ENCODE assay signal across 17 cellular contexts in the genomic region with DNA sequence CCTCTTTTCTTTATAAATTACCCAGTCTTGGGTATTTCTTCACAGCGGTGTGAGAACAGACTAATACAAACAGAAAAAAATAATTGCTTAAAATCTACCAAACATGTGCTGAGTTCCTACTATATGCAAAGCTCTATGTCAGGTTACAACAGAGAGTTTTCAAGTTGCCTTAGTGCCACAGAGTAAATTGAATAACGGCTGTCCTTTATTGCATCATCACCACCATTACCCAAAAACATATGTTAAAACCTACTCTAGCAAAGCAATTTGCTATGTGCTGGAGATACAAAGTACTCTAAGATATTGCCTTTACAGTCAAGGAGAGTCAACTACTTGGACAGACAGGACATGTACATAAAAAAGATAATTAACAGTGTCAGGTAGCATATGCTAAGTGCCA.
DNase-seq lines count a peak whose midpoint lies in the region; ATAC-seq, FAIRE-seq and TF ChIP-seq lines count a peak whose summit lies in the region.
"Had no signal": no experiment of that assay in that cellular context is flagged by ENCODE, and none has a peak within 500 bp of the region (broad histone marks: within the 10 kb centered on the region; RNA-seq: fewer than 3 reads in every experiment).

No MANE protein-coding gene starts in this region.

- no peak overlapping the region for H3K4me2 ChIP-seq in HepG2 (ENCODE audit: low read depth, low read length)

- H3K9me3 ChIP-seq in HepG2 (ENCODE audit: low read length) (peaks cover 42% of the 10 kb centered on the region), right lobe of liver (no peaks in the 10 kb centered on the region), WERI-Rb-1 (ENCODE audit: severe bottlenecking) (peaks cover 35% of the 10 kb centered on the region), vagina (no peaks in the 10 kb centered on the region), esophagus muscularis mucosa (peaks cover 0 to 9% (median 7%) of the 10 kb centered on the region in 4 donors), right atrium auricular region (peaks cover 0 to 15% of the 10 kb centered on the region in 2 donors)

- H3K27ac ChIP-seq in HepG2 (ENCODE audit: extremely low read length, insufficient read depth, low read length), result no peak overlapping the region
- H3K27ac ChIP-seq in right lobe of liver, result no peak overlapping the region
- H3K27ac ChIP-seq in WERI-Rb-1, result peak overlapping the region; percentile 45
- H3K27ac ChIP-seq in vagina, result peak overlapping the region; percentile 34
- no peak overlapping the region for H3K27ac ChIP-seq in esophagus muscularis mucosa (replicated peaks in 1 of 4)
- no peak overlapping the region for H3K27ac ChIP-seq in right atrium auricular region
- H3K27ac ChIP-seq: C4-2B had no signal

- TF ChIP-seq RAD21 in HepG2 (CRISPR knock-in tag; IDR thresholded peaks at IDR 0.05), result no peak

- in situ Hi-C loops in HepG2 (cut with HindIII; ENCODE audit: extremely low pct_ligation_motif_present, low pct_unique_long_range_greater_than_20kb), result no loop called here

- no peak for TF ChIP-seq EP300 in HepG2 (IDR thresholded peaks at IDR 0.05; ENCODE audit: low read depth in 2 of 2, low read length in 2 of 2)
- no peak for TF ChIP-seq EP300 in HepG2 (CRISPR knock-in tag; IDR thresholded peaks at IDR 0.05; ENCODE audit: borderline replicate concordance)
- no peak for TF ChIP-seq EP300 in esophagus muscularis mucosa (IDR thresholded peaks at IDR 0.05)

- POLR2A ChIA-PET in HepG2 (lab: Yijun Ruan, JAX), result no interaction called here

- no TSS peak for BruUV-seq in HepG2 (replicated peaks; lab: Mats Ljungman, UMichigan)

- no peaks in the 10 kb centered on the region for H3K4me1 ChIP-seq in HepG2 (ENCODE audit: insufficient read depth, low read length)
- H3K4me1 ChIP-seq in right lobe of liver, result no peaks in the 10 kb centered on the region
- no peaks in the 10 kb centered on the region for H3K4me1 ChIP-seq in vagina
- no peaks in the 10 kb centered on the region for H3K4me1 ChIP-seq in esophagus muscularis mucosa
- H3K4me1 ChIP-seq in right atrium auricular region, result no peaks in the 10 kb centered on the region

- no peaks in the 10 kb centered on the region for H3K27me3 ChIP-seq in HepG2 (ENCODE audit: control insufficient read depth in 1 of 2, insufficient read depth in 2 of 2, low read length in 2 of 2)
- no peaks in the 10 kb centered on the region for H3K27me3 ChIP-seq in right lobe of liver
- H3K27me3 ChIP-seq in WERI-Rb-1 (ENCODE audit: insufficient read depth, low read depth, severe bottlenecking), result no peaks in the 10 kb centered on the region
- no peaks in the 10 kb centered on the region for H3K27me3 ChIP-seq in vagina
- H3K27me3 ChIP-seq in esophagus muscularis mucosa, result no peaks in the 10 kb centered on the region
- no peaks in the 10 kb centered on the region for H3K27me3 ChIP-seq in right atrium auricular region

- no peaks in the 10 kb centered on the region for H4K20me1 ChIP-seq in HepG2 (ENCODE audit: insufficient read depth, low read length)

- TF ChIP-seq POLR2A in HepG2 (IDR thresholded peaks at IDR 0.05; ENCODE audit: insufficient read depth in 1 of 2, low read depth in 2 of 2, low read length in 2 of 2), result no peak
- TF ChIP-seq POLR2A in right lobe of liver (IDR thresholded peaks at IDR 0.05), result no peak
- no peak for TF ChIP-seq POLR2A in vagina (IDR thresholded peaks at IDR 0.05)
- TF ChIP-seq POLR2A in esophagus muscularis mucosa (IDR thresholded peaks at IDR 0.05; ENCODE audit: low read depth), result no peak

- 3% methylated on average over 2 of the region's 2 CpGs for WGBS in HepG2 (ENCODE audit: low lambda C conversion rate)
- WGBS in right lobe of liver (ENCODE audit: insufficient coverage, low coverage, low lambda C conversion rate, missing lambda C conversion rate), result 76% methylated on average over 2 of the region's 2 CpGs
- 95% methylated on average over 2 of the region's 2 CpGs for WGBS in esophagus muscularis mucosa

- intact Hi-C loops in HepG2 (cut with micrococcal nuclease; ENCODE audit: unreplicated experiment) (no loop called here), right lobe of liver (cut with DNase I) (no loop called here), vagina (cut with DNase I) (no loop called here), esophagus muscularis mucosa (cut with DNase I) (no loop called here)

- no peak for FAIRE-seq in HepG2 (lab: Jason Lieb, UNC)
- FAIRE-seq: GM12878 had no signal

- H3K36me3 ChIP-seq in HepG2 (replicated peaks in 1 of 2; ENCODE audit: control insufficient read depth in 1 of 2, insufficient read depth in 2 of 2, low read length in 2 of 2) (no peaks in the 10 kb centered on the region), right lobe of liver (no peaks in the 10 kb centered on the region), WERI-Rb-1 (no peaks in the 10 kb centered on the region), vagina (no peaks in the 10 kb centered on the region), esophagus muscularis mucosa (no peaks in the 10 kb centered on the region), right atrium auricular region (no peaks in the 10 kb centered on the region)

- ATAC-seq in HepG2 (no peak), right lobe of liver (no peak)
- ATAC-seq: GM12878 had no signal

- CTCF ChIA-PET in HepG2 (lab: Yijun Ruan, JAX; ENCODE audit: low intra/inter-chr PET ratio, low total read pairs), result no interaction called here

- H3K9ac ChIP-seq in HepG2 (ENCODE audit: insufficient read depth, low read depth, low read length), result no peak overlapping the region

- no peak for TF ChIP-seq CTCF in HepG2 (CRISPR knock-in tag; IDR thresholded peaks at IDR 0.05)
- TF ChIP-seq CTCF in right lobe of liver (IDR thresholded peaks at IDR 0.05), result no peak
- TF ChIP-seq CTCF in WERI-Rb-1 (IDR thresholded peaks at IDR 0.05; ENCODE audit: low read depth, low read length), result no peak
- TF ChIP-seq CTCF in vagina (IDR thresholded peaks at IDR 0.05), result no peak
- TF ChIP-seq CTCF in esophagus muscularis mucosa (IDR thresholded peaks at IDR 0.05), result no peak
- no peak for TF ChIP-seq CTCF in right atrium auricular region (IDR thresholded peaks at IDR 0.05)

- no peaks in the 10 kb centered on the region for H3K79me2 ChIP-seq in HepG2 (ENCODE audit: insufficient read depth, low read length)

- DNase-seq in HepG2 (ENCODE audit: low spot score) (no peak), right lobe of liver (no peak), WERI-Rb-1 (no peak), fibroblast of peridontal ligament (ENCODE audit: extremely low read depth) (peak; percentile 5), vagina (ENCODE audit: extremely low spot score in 2 of 2) (no peak), cortex of kidney (lab: John Stamatoyannopoulos, UW) (no peak), esophagus muscularis mucosa (ENCODE audit: extremely low spot score) (no peak), right atrium auricular region (ENCODE audit: low spot score) (no peak)
- DNase-seq: DND-41, GDM1, Kasumi-1, NCI-H1436, NCI-H2029 treated with DMSO at 0.1 percent for 48 hours, NCI-H2171 treated with DMSO at 0.1 percent for 48 hours, NCI-H748 treated with DMSO at 0.1 percent for 48 hours had no signal

- H2AFZ ChIP-seq in HepG2 (ENCODE audit: low read length), result no peak overlapping the region

- H3K4me3 ChIP-seq in HepG2 (replicated peaks in 1 of 3; ENCODE audit: insufficient read depth in 1 of 3, low read depth in 2 of 3, low read length in 3 of 3) (no peak overlapping the region), right lobe of liver (no peak overlapping the region), WERI-Rb-1 (ENCODE audit: low read depth, low read length) (no peak overlapping the region), vagina (no peak overlapping the region), esophagus muscularis mucosa (no peak overlapping the region), right atrium auricular region (no peak overlapping the region)
- H3K4me3 ChIP-seq: GM12878 had no signal

TF ChIP-seq in HepG2, 621 proteins besides CTCF, POLR2A, EP300 and RAD21 (continues in another document):
- TF ChIP-seq GABPB1 (CRISPR knock-in tag; IDR thresholded peaks at IDR 0.05), result no peak
- TF ChIP-seq ZNF678 (CRISPR knock-in tag; IDR thresholded peaks at IDR 0.05), result no peak
- TF ChIP-seq, protein P1, sequence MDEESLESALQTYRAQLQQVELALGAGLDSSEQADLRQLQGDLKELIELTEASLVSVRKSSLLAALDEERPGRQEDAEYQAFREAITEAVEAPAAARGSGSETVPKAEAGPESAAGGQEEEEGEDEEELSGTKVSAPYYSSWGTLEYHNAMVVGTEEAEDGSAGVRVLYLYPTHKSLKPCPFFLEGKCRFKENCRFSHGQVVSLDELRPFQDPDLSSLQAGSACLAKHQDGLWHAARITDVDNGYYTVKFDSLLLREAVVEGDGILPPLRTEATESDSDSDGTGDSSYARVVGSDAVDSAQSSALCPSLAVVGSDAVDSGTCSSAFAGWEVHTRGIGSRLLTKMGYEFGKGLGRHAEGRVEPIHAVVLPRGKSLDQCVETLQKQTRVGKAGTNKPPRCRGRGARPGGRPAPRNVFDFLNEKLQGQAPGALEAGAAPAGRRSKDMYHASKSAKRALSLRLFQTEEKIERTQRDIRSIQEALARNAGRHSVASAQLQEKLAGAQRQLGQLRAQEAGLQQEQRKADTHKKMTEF (CRISPR knock-in tag; IDR thresholded peaks at IDR 0.05), result no peak
- peak; percentile 53; the same call in 1 of the 2 replicates for TF ChIP-seq CEBPB (IDR thresholded peaks at IDR 0.05; ENCODE audit: borderline replicate concordance, low read depth, low read length)
- TF ChIP-seq RNF219 (CRISPR knock-in tag; IDR thresholded peaks at IDR 0.05), result no peak

Comparison
In these comparisons a context has a peak if more than half of its experiments do, and no peak if none do; other contexts are left out.
1. H3K27ac ChIP-seq: peak in WERI-Rb-1 (single experiment) and vagina (single experiment); none in HepG2 (single experiment), right lobe of liver (0 of 3), esophagus muscularis mucosa (0 of 4) and right atrium auricular region (0 of 2).